ENCODE assay signal across 8 cellular contexts in genomic region chr1:19096036-19096833, GRCh38.
A peak's percentile ranks its signal among the peaks of the same experiment; 100 is the strongest.
DNase-seq lines count a peak whose midpoint lies in the region; ATAC-seq and TF ChIP-seq lines count a peak whose summit lies in the region.

No MANE protein-coding gene starts in this region.

- H3K4me1 ChIP-seq in hepatocyte (ENCODE audit: insufficient read depth) (no peaks in the 10 kb centered on the region), thyroid gland (peaks cover 0 to 5% of the 10 kb centered on the region in 2 donors)

- no peaks in the 10 kb centered on the region for H3K27me3 Mint-ChIP-seq in activated T-cell treated with anti-CD3 and anti-CD28 coated beads, Interleukin-2, amount 50 U/mL, for 72 hours (ENCODE audit: low read depth)
- H3K27me3 Mint-ChIP-seq in activated T-cell treated with anti-CD3 and anti-CD28 coated beads, Interleukin-2, amount 50 U/mL, for 24 hours: no peaks in the 10 kb centered on the region
- no peaks in the 10 kb centered on the region for H3K27me3 Mint-ChIP-seq in activated CD8-positive, alpha-beta T cell treated with anti-CD3 and anti-CD28 coated beads for 36 hours

- CTCF ChIA-PET in activated CD8-positive, alpha-beta T cell treated with anti-CD3 and anti-CD28 coated beads for 36 hours (lab: Charles Lee): interaction anchor here (0.7 to 1.8 kb wide), 7 partner anchors 11 to 212 kb away, joined by 3 to 7 read pairs (median 4); no protein-coding TSS in a partner anchor

- H3K4me2 ChIP-seq in hepatocyte: no peak overlapping the region

- H3K27me3 ChIP-seq in hepatocyte: no peaks in the 10 kb centered on the region
- no peaks in the 10 kb centered on the region for H3K27me3 ChIP-seq in thyroid gland

- H3K27ac Mint-ChIP-seq in activated T-cell treated with anti-CD3 and anti-CD28 coated beads, Interleukin-2, amount 50 U/mL, for 72 hours: peak overlapping the region; percentile 3
- no peak overlapping the region for H3K27ac Mint-ChIP-seq in activated T-cell treated with anti-CD3 and anti-CD28 coated beads, Interleukin-2, amount 50 U/mL, for 24 hours
- H3K27ac Mint-ChIP-seq in activated CD8-positive, alpha-beta T cell treated with anti-CD3 and anti-CD28 coated beads for 36 hours: no peak overlapping the region

- peaks cover 4% of the 10 kb centered on the region for H3K79me2 ChIP-seq in hepatocyte

- peak; percentile 38 for TF ChIP-seq CTCF in activated CD8-positive, alpha-beta T cell treated with anti-CD3 and anti-CD28 coated beads for 36 hours (IDR thresholded peaks at IDR 0.05)
- TF ChIP-seq CTCF in hepatocyte (IDR thresholded peaks at IDR 0.05; ENCODE audit: poor library complexity) (peak; percentile 44), thyroid gland (IDR thresholded peaks at IDR 0.05) (peak in 5 of 6 experiments; percentile 35 to 71 (median 54))

- no peak overlapping the region for H3K27ac ChIP-seq in hepatocyte
- no peak overlapping the region for H3K27ac ChIP-seq in thyroid gland

- H3K36me3 Mint-ChIP-seq in activated T-cell treated with anti-CD3 and anti-CD28 coated beads, Interleukin-2, amount 50 U/mL, for 72 hours (ENCODE audit: insufficient read depth in 2 of 2): peaks cover 7 to 42% of the 10 kb centered on the region in 2 donors
- peaks cover 100% of the 10 kb centered on the region for H3K36me3 Mint-ChIP-seq in activated T-cell treated with anti-CD3 and anti-CD28 coated beads, Interleukin-2, amount 50 U/mL, for 24 hours (ENCODE audit: low read depth)
- peaks cover 63% of the 10 kb centered on the region for H3K36me3 Mint-ChIP-seq in activated CD8-positive, alpha-beta T cell treated with anti-CD3 and anti-CD28 coated beads for 36 hours (ENCODE audit: low read depth)

- 78% methylated on average over 7 of the region's 7 CpGs for WGBS in hepatocyte (ENCODE audit: low lambda C conversion rate, missing lambda C conversion rate)
- WGBS in thyroid gland, 2 donors: 61 to 69% methylated on average over 7 of the region's 7 CpGs

- no peak for ATAC-seq in activated T-cell treated with anti-CD3 and anti-CD28 coated beads, Interleukin-2, amount 50 U/mL, for 72 hours (replicated peaks in 1 of 2)
- ATAC-seq in activated CD8-positive, alpha-beta T cell treated with anti-CD3 and anti-CD28 coated beads for 36 hours: no peak
- no peak for ATAC-seq in GM21825 (IDR thresholded peaks at IDR 0.05; ENCODE audit: unreplicated experiment)

- no peaks in the 10 kb centered on the region for H3K9me2 ChIP-seq in hepatocyte (replicated peaks; ENCODE audit: insufficient read depth)

- H3K9me3 Mint-ChIP-seq in activated T-cell treated with anti-CD3 and anti-CD28 coated beads, Interleukin-2, amount 50 U/mL, for 72 hours: no peaks in the 10 kb centered on the region
- H3K9me3 Mint-ChIP-seq in activated T-cell treated with anti-CD3 and anti-CD28 coated beads, Interleukin-2, amount 50 U/mL, for 24 hours: no peaks in the 10 kb centered on the region
- H3K9me3 Mint-ChIP-seq in activated CD8-positive, alpha-beta T cell treated with anti-CD3 and anti-CD28 coated beads for 36 hours: no peaks in the 10 kb centered on the region

- H4K20me1 ChIP-seq in hepatocyte (ENCODE audit: insufficient read depth, poor library complexity, severe bottlenecking): peaks cover 3% of the 10 kb centered on the region

- intact Hi-C loops in activated CD8-positive, alpha-beta T cell treated with anti-CD3 and anti-CD28 coated beads for 36 hours (cut with micrococcal nuclease): no loop called here
- intact Hi-C loops in thyroid gland (cut with DNase I): loop anchor here (5.0 kb wide), 1 partner anchor 189 kb away; no protein-coding TSS in a partner anchor

- peaks cover 18% of the 10 kb centered on the region for H3K36me3 ChIP-seq in hepatocyte (replicated peaks; ENCODE audit: insufficient read depth, low read depth)
- H3K36me3 ChIP-seq in thyroid gland: peaks cover 84 to 93% of the 10 kb centered on the region in 2 donors

- no peaks in the 10 kb centered on the region for H3K4me1 Mint-ChIP-seq in activated T-cell treated with anti-CD3 and anti-CD28 coated beads, Interleukin-2, amount 50 U/mL, for 72 hours (ENCODE audit: low read depth)
- H3K4me1 Mint-ChIP-seq in activated T-cell treated with anti-CD3 and anti-CD28 coated beads, Interleukin-2, amount 50 U/mL, for 24 hours (ENCODE audit: low read depth): no peaks in the 10 kb centered on the region
- no peaks in the 10 kb centered on the region for H3K4me1 Mint-ChIP-seq in activated CD8-positive, alpha-beta T cell treated with anti-CD3 and anti-CD28 coated beads for 36 hours (ENCODE audit: low read depth)

- POLR2A ChIA-PET in activated CD8-positive, alpha-beta T cell treated with anti-CD3 and anti-CD28 coated beads for 36 hours (lab: Charles Lee): no interaction called here

- no peak overlapping the region for H2AFZ ChIP-seq in hepatocyte

- H3K4me3 ChIP-seq in hepatocyte (no peak overlapping the region), thyroid gland (replicated peaks in 1 of 3) (no peak overlapping the region)

- H3K4me3 Mint-ChIP-seq in activated T-cell treated with anti-CD3 and anti-CD28 coated beads, Interleukin-2, amount 50 U/mL, for 72 hours: no peak overlapping the region
- no peak overlapping the region for H3K4me3 Mint-ChIP-seq in activated T-cell treated with anti-CD3 and anti-CD28 coated beads, Interleukin-2, amount 50 U/mL, for 24 hours
- no peak overlapping the region for H3K4me3 Mint-ChIP-seq in activated CD8-positive, alpha-beta T cell treated with anti-CD3 and anti-CD28 coated beads for 36 hours

- DNase-seq in activated T-cell treated with anti-CD3 and anti-CD28 coated beads, Interleukin-2, amount 50 U/mL, for 72 hours: no peak
- DNase-seq in activated T-cell treated with anti-CD3 and anti-CD28 coated beads, Interleukin-2, amount 50 U/mL, for 24 hours: no peak
- DNase-seq in activated CD8-positive, alpha-beta T cell treated with anti-CD3 and anti-CD28 coated beads for 36 hours: peak; percentile 20
- DNase-seq in hepatocyte (ENCODE audit: low spot score) (peak; percentile 56), thyroid gland (peak; percentile 59 to 61), RKO (ENCODE audit: low spot score) (no peak), SKM-1 treated with dmso at 0.1 percent for 144 hours (lab: John Stamatoyannopoulos, UW; ENCODE audit: unreplicated experiment) (no peak)

- H3K9me3 ChIP-seq in hepatocyte (ENCODE audit: low read depth) (no peaks in the 10 kb centered on the region), thyroid gland (no peaks in the 10 kb centered on the region)

- no peak for TF ChIP-seq POLR2A in thyroid gland (IDR thresholded peaks at IDR 0.05)

Comparison
In these comparisons a context has a peak if more than half of its experiments do, and no peak if none do; other contexts are left out.
1. DNase-seq: peak in activated CD8-positive, alpha-beta T cell treated with anti-CD3 and anti-CD28 coated beads for 36 hours (single experiment), hepatocyte (single experiment) and thyroid gland (2 of 2); none in activated T-cell treated with anti-CD3 and anti-CD28 coated beads, Interleukin-2, amount 50 U/mL, for 72 hours (0 of 2), activated T-cell treated with anti-CD3 and anti-CD28 coated beads, Interleukin-2, amount 50 U/mL, for 24 hours (single experiment), RKO (single experiment) and SKM-1 treated with dmso at 0.1 percent for 144 hours (single experiment).
2. Peak in every context shown above with its lines, with median percentiles within 50 percentile points of each other: CTCF ChIP-seq.